In the genomic region with DNA sequence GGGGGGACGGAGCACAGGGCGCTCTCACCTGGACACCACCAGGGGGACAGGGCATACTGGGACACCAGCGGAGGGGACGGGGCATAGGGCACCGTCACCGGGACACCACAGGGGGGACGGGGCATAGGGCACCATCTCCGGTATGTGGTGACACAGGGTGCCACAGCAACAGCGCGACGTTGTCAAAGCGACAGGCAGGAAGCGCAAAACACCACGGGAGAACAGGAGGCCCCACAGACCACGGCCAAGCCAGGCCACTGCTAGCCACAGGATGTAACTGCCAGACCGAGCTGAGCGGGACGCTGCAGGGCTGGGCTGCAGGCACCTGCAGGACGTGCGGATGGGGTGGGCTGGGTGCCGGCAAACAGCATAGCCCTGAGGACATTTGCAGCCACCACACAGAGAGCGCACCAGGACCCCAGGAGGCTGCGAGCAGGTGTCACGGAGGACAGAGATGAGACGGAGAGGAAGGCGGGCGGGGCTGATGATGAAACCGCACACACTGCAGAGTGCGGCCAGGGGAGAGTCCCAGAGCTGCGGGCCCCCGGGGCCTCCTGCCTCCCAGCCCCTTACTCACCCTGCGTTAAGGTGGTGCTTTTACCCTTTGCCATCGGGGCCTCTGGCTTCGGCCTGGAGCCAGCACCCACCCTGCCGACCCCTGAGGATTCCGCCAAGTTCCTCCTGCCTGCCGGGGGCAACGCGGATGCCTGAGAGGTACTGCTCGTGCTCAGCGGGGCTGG, we compare ENCODE assay signal across 24 cellular contexts. TPM values are rescaled to one million over a fixed set of nuclear protein-coding genes. Genes with fewer than 3 reads are reported as not detected.
DNase-seq lines count a peak whose midpoint lies in the region; ATAC-seq, FAIRE-seq and TF ChIP-seq lines count a peak whose summit lies in the region.
"Had no signal": no experiment of that assay in that cellular context is flagged by ENCODE, and none has a peak within 500 bp of the region (broad histone marks: within the 10 kb centered on the region; RNA-seq: fewer than 3 reads in every experiment).

No MANE protein-coding gene starts in this region.

- H3K9me3 ChIP-seq in A549 (no peaks in the 10 kb centered on the region), Peyer's patch (no peaks in the 10 kb centered on the region)
- H3K9me3 ChIP-seq: SK-N-SH had no signal

- H3K36me3 Mint-ChIP-seq in Calu3 (ENCODE audit: insufficient read depth, unreplicated experiment) (peaks cover 78% of the 10 kb centered on the region), nephron progenitor cell (ENCODE audit: low read depth) (peaks cover 5% of the 10 kb centered on the region)
- H3K36me3 Mint-ChIP-seq: CD8-positive, alpha-beta T cell had no signal

- H3K9me3 Mint-ChIP-seq in Calu3 (ENCODE audit: low read depth, unreplicated experiment) (no peaks in the 10 kb centered on the region), nephron progenitor cell (no peaks in the 10 kb centered on the region)
- H3K9me3 Mint-ChIP-seq: CD8-positive, alpha-beta T cell; T-helper 1 cell treated with Interleukin-12 subunit alpha and Interleukin-12 subunit beta and Interleukin-4 antibody, amounts not matched to agents 30 μg/mL and 1 μg/mL, for 36 hours had no signal

- H3K4me1 Mint-ChIP-seq in Calu3 (ENCODE audit: low read depth, unreplicated experiment) (no peaks in the 10 kb centered on the region), nephron progenitor cell (peaks cover 5% of the 10 kb centered on the region)

- H3K27ac ChIP-seq in A549, result no peak overlapping the region
- H3K27ac ChIP-seq in RWPE1, result peak overlapping the region; percentile 30
- H3K27ac ChIP-seq in Peyer's patch, result no peak overlapping the region
- H3K27ac ChIP-seq: C4-2B had no signal

- ATAC-seq in A549, result peak; percentile 20 to 25; a peak in 4 of 6 replicates
- ATAC-seq in HG03432 (IDR thresholded peaks at IDR 0.05; ENCODE audit: unreplicated experiment), result no peak
- ATAC-seq: CD8-positive, alpha-beta T cell; Panc1 had no signal

- TF ChIP-seq EP300 in A549 (IDR thresholded peaks at IDR 0.05), result no peak

- no peak for TF ChIP-seq POLR2A in A549 (IDR thresholded peaks at IDR 0.05; ENCODE audit: low read length)
- no peak for TF ChIP-seq POLR2A in Peyer's patch (IDR thresholded peaks at IDR 0.05)

- DNase-seq in A549 (ENCODE audit: low read depth in 1 of 2, low spot score in 1 of 2), result no peak
- DNase-seq in Calu3, result no peak
- DNase-seq in RWPE1 (ENCODE audit: low spot score), result no peak
- no peak for DNase-seq in nephron progenitor cell
- no peak for DNase-seq in Peyer's patch
- DNase-seq in COLO668 (lab: John Stamatoyannopoulos, UW; ENCODE audit: unreplicated experiment), result no peak
- DNase-seq: AML-193; CD8-positive, alpha-beta T cell; DMS153; H7; KG1; NCI-H1048; NCI-H1436; NCI-H187; NCI-H2107; NCI-H446; NCI-H524 treated with DMSO at 0.1 percent for 48 hours; SK-N-SH; SW 1271 had no signal

- TF ChIP-seq CTCF in A549 (IDR thresholded peaks at IDR 0.05), result no peak
- peak; percentile 69 for TF ChIP-seq CTCF in Calu3 (IDR thresholded peaks at IDR 0.05; ENCODE audit: unreplicated experiment)
- no peak for TF ChIP-seq CTCF in RWPE1 (conservative IDR thresholded peaks at IDR 0.05; ENCODE audit: low read depth)
- no peak for TF ChIP-seq CTCF in nephron progenitor cell (IDR thresholded peaks at IDR 0.05)
- no peak for TF ChIP-seq CTCF in Peyer's patch (IDR thresholded peaks at IDR 0.05)

- BruUV-seq in Calu3 (replicated peaks; lab: Mats Ljungman, UMichigan), result no TSS peak

- no peak overlapping the region for H3K4me3 Mint-ChIP-seq in Calu3 (ENCODE audit: low read depth, unreplicated experiment)
- no peak overlapping the region for H3K4me3 Mint-ChIP-seq in nephron progenitor cell
- H3K4me3 Mint-ChIP-seq: CD8-positive, alpha-beta T cell; T-helper 1 cell treated with Interleukin-12 subunit alpha and Interleukin-12 subunit beta and Interleukin-4 antibody, amounts not matched to agents 30 μg/mL and 1 μg/mL, for 36 hours had no signal

- WGBS in A549 (ENCODE audit: missing lambda C conversion rate), result 94% methylated on average over 40 of the region's 41 CpGs

- H3K4me3 ChIP-seq in A549, result no peak overlapping the region
- no peak overlapping the region for H3K4me3 ChIP-seq in Peyer's patch

- H3K27ac Mint-ChIP-seq in Calu3 (ENCODE audit: unreplicated experiment), result no peak overlapping the region
- peak overlapping the region; percentile 45 for H3K27ac Mint-ChIP-seq in nephron progenitor cell
- H3K27ac Mint-ChIP-seq: CD8-positive, alpha-beta T cell; T-helper 1 cell treated with Interleukin-12 subunit alpha and Interleukin-12 subunit beta and Interleukin-4 antibody, amounts not matched to agents 30 μg/mL and 1 μg/mL, for 36 hours had no signal

- FAIRE-seq in A549 (lab: Jason Lieb, UNC), result no peak
- FAIRE-seq: GM18507 had no signal

- H3K27me3 Mint-ChIP-seq in Calu3 (ENCODE audit: unreplicated experiment), result no peaks in the 10 kb centered on the region
- H3K27me3 Mint-ChIP-seq in nephron progenitor cell (ENCODE audit: low read depth, poor library complexity), result no peaks in the 10 kb centered on the region

- POLR2A ChIA-PET in A549 (lab: Yijun Ruan, JAX) (no interaction called here), RWPE1 (lab: Yijun Ruan, JAX; ENCODE audit: low non-redundant PET) (no interaction called here)

- peaks cover 0 to 69% (median 0%) of the 10 kb centered on the region in 3 donors for H3K36me3 ChIP-seq in Peyer's patch

- CTCF ChIA-PET in A549 (lab: Yijun Ruan, JAX), result interaction anchor here (1.1 to 4.2 kb wide), 8 partner anchors 8 to 265 kb away, joined by 3 to 35 read pairs (median 6); no protein-coding TSS in a partner anchor
- CTCF ChIA-PET in Calu3 (lab: Charles Lee), result interaction anchor here (1.3 to 1.8 kb wide), 2 partner anchors 9 to 14 kb away, joined by 3 to 6 read pairs; no protein-coding TSS in a partner anchor
- CTCF ChIA-PET in RWPE1 (lab: Yijun Ruan, JAX), result interaction anchor here (0.7 to 1.3 kb wide), 2 partner anchors 9 to 51 kb away, joined by 4 to 7 read pairs; no protein-coding TSS in a partner anchor

- no peak for TF ChIP-seq RAD21 in A549 (conservative IDR thresholded peaks at IDR 0.05 in 1 of 2, IDR thresholded peaks at IDR 0.05 in 1 of 2)

- no peaks in the 10 kb centered on the region; the same call in 2 of the 3 replicates for H3K4me1 ChIP-seq in A549
- peaks cover 0 to 2% (median 0%) of the 10 kb centered on the region in 4 donors for H3K4me1 ChIP-seq in Peyer's patch

- intact Hi-C loops in Calu3 (cut with micrococcal nuclease; ENCODE audit: unreplicated experiment), result no loop called here

- H3K4me2 ChIP-seq in A549, result no peak overlapping the region
- H3K4me2 ChIP-seq: SK-N-SH had no signal

- no peaks in the 10 kb centered on the region for H3K27me3 ChIP-seq in Peyer's patch

TF ChIP-seq in A549, 52 proteins besides CTCF, POLR2A, EP300 and RAD21:
- no peak for TF ChIP-seq HES2 (IDR thresholded peaks at IDR 0.05)
- TF ChIP-seq KDM5A (IDR thresholded peaks at IDR 0.05), result no peak
- no peak for TF ChIP-seq KDM1A (IDR thresholded peaks at IDR 0.05; ENCODE audit: low read depth)
- TF ChIP-seq ZNF302 (CRISPR knock-in tag; IDR thresholded peaks at IDR 0.05), result no peak
- TF ChIP-seq FOSB (CRISPR knock-in tag; IDR thresholded peaks at IDR 0.05), result no peak
- TF ChIP-seq MAZ (IDR thresholded peaks at IDR 0.05; ENCODE audit: borderline replicate concordance, low read depth, low read length), result no peak

RNA-seq across cellular contexts. Expression of gene MICALL2, which starts 17.5 kb away (rescaled TPM):
- 6.1 and 7.8 TPM in 2 replicates for polyA plus RNA-seq in A549 (2011; rRNA removed)
- 19.2 and 24.5 TPM in 2 replicates for polyA plus RNA-seq in A549 (2012; cell fraction: cytosol; rRNA removed)
- 120 and 162 TPM in 2 replicates for polyA plus RNA-seq in A549 (2012; cell fraction: nucleus; rRNA removed)
- 18.0 to 20.6 TPM (median 19.1 TPM) in 3 replicates for polyA plus RNA-seq in A549 (2017; fragmentation: RNase III; extraction: RNeasy Plus Mini Kit Qiagen cat#74134 plus additional on column Dnase treatment)
- polyA minus RNA-seq in A549 (2011; rRNA and poly(A)+ RNA removed), result 15.3 and 16.2 TPM in 2 replicates
- 162 and 176 TPM in 2 replicates for total RNA-seq in Calu3 (2022)
- 100 to 1,000 TPM; 111 to 272 (median 209) TPM for total RNA-seq in Peyer's patch
